ENCODE assay signal across 16 cellular contexts in the genomic region with DNA sequence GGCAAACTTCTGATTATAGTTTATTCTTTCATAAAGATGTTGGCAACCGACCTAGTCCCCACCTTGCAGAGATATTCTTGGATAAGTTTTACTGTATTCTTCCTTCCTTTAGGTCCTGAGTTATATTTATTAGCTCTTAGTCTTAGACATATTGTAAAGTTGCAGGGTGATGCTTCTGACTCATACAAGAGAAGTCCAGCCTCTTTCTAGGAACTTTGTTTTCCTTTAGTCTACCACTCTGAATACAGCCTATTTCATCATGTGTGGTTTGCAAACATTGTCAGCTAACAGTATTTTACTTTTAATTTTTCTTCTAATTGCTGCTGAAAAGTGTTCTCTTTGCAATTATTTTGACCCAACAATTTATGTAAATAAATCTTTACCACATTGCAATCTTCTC.
DNase-seq lines count a peak whose midpoint lies in the region; ATAC-seq, FAIRE-seq and TF ChIP-seq lines count a peak whose summit lies in the region.
"Had no signal": no experiment of that assay in that cellular context is flagged by ENCODE, and none has a peak within 500 bp of the region (broad histone marks: within the 10 kb centered on the region; RNA-seq: fewer than 3 reads in every experiment).

No MANE protein-coding gene starts in this region.

- H3K9me3 ChIP-seq in suprapubic skin = peaks cover 4% of the 10 kb centered on the region
- H3K9me3 ChIP-seq: neutrophil had no signal

- no peaks in the 10 kb centered on the region for H3K36me3 ChIP-seq in suprapubic skin
- H3K36me3 ChIP-seq: neutrophil, spleen had no signal

- H3K27ac Mint-ChIP-seq in activated naive CD8-positive, alpha-beta T cell treated with anti-CD3 and anti-CD28 coated beads for 36 hours = no peak overlapping the region
- H3K27ac Mint-ChIP-seq: activated T-helper 1 cell treated with anti-CD3 and anti-CD28 coated beads, Interleukin-12 subunit alpha, Interleukin-12 subunit beta, Interleukin-2, Interleukin-4 antibody, amounts not matched to agents 30 ng/mL and 10 ng/mL and 1 ng/mL, durations not matched to agents 14 hours and 24 hours and 36 hours; brain had no signal

- no peak for ATAC-seq in HG03432 (IDR thresholded peaks at IDR 0.05; ENCODE audit: unreplicated experiment)
- ATAC-seq: HCT116 had no signal

- WGBS in suprapubic skin = 48% methylated on average over 1 of the region's 1 CpG

- no peak for TF ChIP-seq EP300 in suprapubic skin (IDR thresholded peaks at IDR 0.05)

- H3K4me1 Mint-ChIP-seq in activated naive CD8-positive, alpha-beta T cell treated with anti-CD3 and anti-CD28 coated beads for 36 hours = no peaks in the 10 kb centered on the region
- H3K4me1 Mint-ChIP-seq: brain had no signal

- peaks cover 4% of the 10 kb centered on the region for H3K9me3 Mint-ChIP-seq in activated naive CD8-positive, alpha-beta T cell treated with anti-CD3 and anti-CD28 coated beads for 36 hours
- H3K9me3 Mint-ChIP-seq: activated T-helper 1 cell treated with anti-CD3 and anti-CD28 coated beads, Interleukin-12 subunit alpha, Interleukin-12 subunit beta, Interleukin-2, Interleukin-4 antibody, amounts not matched to agents 30 ng/mL and 10 ng/mL and 1 ng/mL, durations not matched to agents 14 hours and 24 hours and 36 hours had no signal

- no peak for TF ChIP-seq POLR2A in suprapubic skin (IDR thresholded peaks at IDR 0.05)

- FAIRE-seq in endometrium (lab: Jason Lieb, UNC) = peak; percentile 79

- H3K27me3 Mint-ChIP-seq in activated naive CD8-positive, alpha-beta T cell treated with anti-CD3 and anti-CD28 coated beads for 36 hours = no peaks in the 10 kb centered on the region

- H3K4me3 Mint-ChIP-seq in activated naive CD8-positive, alpha-beta T cell treated with anti-CD3 and anti-CD28 coated beads for 36 hours = no peak overlapping the region
- H3K4me3 Mint-ChIP-seq: activated T-helper 1 cell treated with anti-CD3 and anti-CD28 coated beads, Interleukin-12 subunit alpha, Interleukin-12 subunit beta, Interleukin-2, Interleukin-4 antibody, amounts not matched to agents 30 ng/mL and 10 ng/mL and 1 ng/mL, durations not matched to agents 14 hours and 24 hours and 36 hours; brain had no signal

- H3K4me3 ChIP-seq in suprapubic skin = no peak overlapping the region
- H3K4me3 ChIP-seq: spleen had no signal

- no peaks in the 10 kb centered on the region for H3K4me1 ChIP-seq in suprapubic skin
- H3K4me1 ChIP-seq: spleen had no signal

- no peak overlapping the region for H3K27ac ChIP-seq in suprapubic skin
- H3K27ac ChIP-seq: neutrophil, spleen had no signal

- H3K27me3 ChIP-seq in suprapubic skin = no peaks in the 10 kb centered on the region
- H3K27me3 ChIP-seq: neutrophil, spleen had no signal

- H3K36me3 Mint-ChIP-seq in activated naive CD8-positive, alpha-beta T cell treated with anti-CD3 and anti-CD28 coated beads for 36 hours = no peaks in the 10 kb centered on the region
- H3K36me3 Mint-ChIP-seq: brain had no signal

- TF ChIP-seq CTCF in suprapubic skin (IDR thresholded peaks at IDR 0.05) = no peak

- peak; percentile 34 for DNase-seq in GM04503 (ENCODE audit: low read depth)
- peak; percentile 2 for DNase-seq in RKO (ENCODE audit: low spot score)
- DNase-seq in non-pigmented ciliary epithelial cell (ENCODE audit: low read depth) = peak; percentile 40
- DNase-seq in activated naive CD8-positive, alpha-beta T cell treated with anti-CD3 and anti-CD28 coated beads for 36 hours = no peak
- DNase-seq in NCI-H748 treated with DMSO at 0.1 percent for 48 hours (lab: John Stamatoyannopoulos, UW) = no peak
- no peak for DNase-seq in suprapubic skin (ENCODE audit: low spot score in 2 of 2)
- DNase-seq: activated CD4-positive, alpha-beta T cell treated with anti-CD3 and anti-CD28 coated beads for 48 hours; NCI-H1092 treated with DMSO at 0.1 percent for 48 hours; NCI-H446; spleen had no signal

Comparison
In these comparisons a context has a peak if more than half of its experiments do, and no peak if none do; other contexts are left out.
1. DNase-seq: peak in GM04503 (single experiment), RKO (single experiment) and non-pigmented ciliary epithelial cell (single experiment); none in activated naive CD8-positive, alpha-beta T cell treated with anti-CD3 and anti-CD28 coated beads for 36 hours (single experiment), NCI-H748 treated with DMSO at 0.1 percent for 48 hours (single experiment) and suprapubic skin (0 of 2).